Comparison of ENCODE assay signal across 8 cellular contexts in the genomic region with DNA sequence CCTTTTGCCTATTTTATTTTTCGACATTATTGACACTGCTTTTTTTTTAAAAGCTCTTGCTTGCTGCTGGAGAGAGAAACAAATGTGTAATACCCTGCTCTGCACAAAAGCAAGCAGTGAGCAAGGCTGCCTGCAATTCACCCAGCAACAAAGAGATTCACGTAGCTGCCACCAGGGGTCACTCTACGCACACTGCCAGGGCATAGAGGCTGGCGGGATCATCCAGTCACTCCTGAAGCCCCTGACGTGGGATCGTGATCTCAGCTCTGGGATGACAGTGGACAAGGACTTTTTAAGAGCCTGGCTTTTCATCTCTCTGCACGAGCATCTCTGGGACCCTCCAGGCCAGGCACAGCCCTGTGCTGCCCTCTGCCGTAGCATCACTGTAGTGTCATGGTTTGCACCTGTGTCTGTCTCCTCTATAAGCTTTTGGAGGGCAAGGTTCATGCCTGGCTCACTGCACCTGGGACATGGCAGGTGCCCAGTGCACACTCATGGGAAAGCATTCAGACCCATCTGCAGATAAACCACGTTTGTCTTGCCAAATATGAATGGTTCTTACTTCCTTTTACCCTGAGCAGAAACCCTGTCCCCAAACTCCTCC. TPM values are rescaled to one million over a fixed set of nuclear protein-coding genes. Genes with fewer than 3 reads are reported as not detected.
A peak's percentile ranks its signal among the peaks of the same experiment; 100 is the strongest.
DNase-seq lines count a peak whose midpoint lies in the region; ATAC-seq and TF ChIP-seq lines count a peak whose summit lies in the region.

No MANE protein-coding gene starts in this region.

- H3K27me3 ChIP-seq in colonic mucosa (no peaks in the 10 kb centered on the region), liver (ENCODE audit: control insufficient read depth in 4 of 4, insufficient read depth in 4 of 4, low read length in 3 of 4) (no peaks in the 10 kb centered on the region)

- H3K9ac ChIP-seq in colonic mucosa (ENCODE audit: low read depth in 2 of 2, low read length in 2 of 2): no peak overlapping the region
- H3K9ac ChIP-seq in liver (ENCODE audit: low read depth in 1 of 2, low read length in 2 of 2): no peak overlapping the region

- H3K36me3 ChIP-seq in colonic mucosa (no peaks in the 10 kb centered on the region), liver (ENCODE audit: control insufficient read depth in 4 of 4, insufficient read depth in 3 of 4, low read depth in 1 of 4, low read length in 3 of 4) (no peaks in the 10 kb centered on the region)

- peak; percentile 90 to 92 for TF ChIP-seq RAD21 in liver (IDR thresholded peaks at IDR 0.05)

- no peaks in the 10 kb centered on the region for H3K9me3 ChIP-seq in colonic mucosa
- no peaks in the 10 kb centered on the region for H3K9me3 ChIP-seq in liver (ENCODE audit: control insufficient read depth in 4 of 4, low read length in 3 of 4)

- no peak overlapping the region for H3K27ac Mint-ChIP-seq in WTC11

- ATAC-seq in HG02642 (IDR thresholded peaks at IDR 0.05; ENCODE audit: poor library complexity, unreplicated experiment): peak; percentile 68
- peak; percentile 86 for ATAC-seq in WTC11

- POLR2A ChIA-PET in WTC11 (lab: Charles Lee): no interaction called here

- TF ChIP-seq CTCF in WTC11 (IDR thresholded peaks at IDR 0.05): peak; percentile 94
- TF ChIP-seq CTCF in colonic mucosa (IDR thresholded peaks at IDR 0.05): peak; percentile 83
- TF ChIP-seq CTCF in liver (IDR thresholded peaks at IDR 0.05; ENCODE audit: low read depth, low read length, missing input control): peak; percentile 88

- H3K4me1 Mint-ChIP-seq in WTC11: no peaks in the 10 kb centered on the region

- DNase-seq in SIG-M5 treated with dmso at 0.1 percent for 504 hours (lab: John Stamatoyannopoulos, UW; ENCODE audit: unreplicated experiment): peak; percentile 28
- DNase-seq in SIG-M5 (lab: John Stamatoyannopoulos, UW): no peak
- peak; percentile 62 for DNase-seq in NCI-H187 treated with DMSO at 0.1 percent for 48 hours (lab: John Stamatoyannopoulos, UW)
- peak; percentile 76 for DNase-seq in WTC11 (ENCODE audit: low spot score)
- peak; percentile 40 for DNase-seq in colonic mucosa
- peak in 2 of 3 donors; percentile 12 to 15 for DNase-seq in stimulated activated CD4-positive, alpha-beta T cell treated with anti-CD3 and anti-CD28 coated beads, TNF-alpha, amount 100 ng/mL, for 48 hours (ENCODE audit: low read depth in 3 of 3)

- 3% methylated on average over 9 of the region's 9 CpGs for WGBS in liver

- H3K4me3 ChIP-seq in colonic mucosa: no peak overlapping the region
- no peak overlapping the region for H3K4me3 ChIP-seq in liver (ENCODE audit: low read depth in 1 of 3, low read length in 3 of 3)

- H3K4me1 ChIP-seq in colonic mucosa: no peaks in the 10 kb centered on the region
- H3K4me1 ChIP-seq in liver (ENCODE audit: control insufficient read depth in 4 of 4, insufficient read depth in 4 of 4, low read length in 3 of 4): no peaks in the 10 kb centered on the region

- intact Hi-C loops in colonic mucosa (cut with DNase I): no loop called here

- no peaks in the 10 kb centered on the region for H3K9me3 Mint-ChIP-seq in WTC11

- H3K27me3 Mint-ChIP-seq in WTC11 (ENCODE audit: low read depth): no peaks in the 10 kb centered on the region

- CTCF ChIA-PET in WTC11 (lab: Charles Lee): interaction anchor here (0.6 to 4.9 kb wide), 75 partner anchors 8 to 1104 kb away, joined by 3 to 84 read pairs (median 4); partner anchors contain the start of genes C4orf50, CRMP1, JAKMIP1 and WFS1

- no peaks in the 10 kb centered on the region for H3K36me3 Mint-ChIP-seq in WTC11

- H3K27ac ChIP-seq in colonic mucosa (no peak overlapping the region), liver (ENCODE audit: low read depth in 1 of 2, low read length in 2 of 2) (no peak overlapping the region)

- H3K4me3 Mint-ChIP-seq in WTC11: no peak overlapping the region

TF ChIP-seq in WTC11, 78 proteins besides CTCF, POLR2A, EP300 and RAD21 (continues in another document):
- TF ChIP-seq, protein P1, sequence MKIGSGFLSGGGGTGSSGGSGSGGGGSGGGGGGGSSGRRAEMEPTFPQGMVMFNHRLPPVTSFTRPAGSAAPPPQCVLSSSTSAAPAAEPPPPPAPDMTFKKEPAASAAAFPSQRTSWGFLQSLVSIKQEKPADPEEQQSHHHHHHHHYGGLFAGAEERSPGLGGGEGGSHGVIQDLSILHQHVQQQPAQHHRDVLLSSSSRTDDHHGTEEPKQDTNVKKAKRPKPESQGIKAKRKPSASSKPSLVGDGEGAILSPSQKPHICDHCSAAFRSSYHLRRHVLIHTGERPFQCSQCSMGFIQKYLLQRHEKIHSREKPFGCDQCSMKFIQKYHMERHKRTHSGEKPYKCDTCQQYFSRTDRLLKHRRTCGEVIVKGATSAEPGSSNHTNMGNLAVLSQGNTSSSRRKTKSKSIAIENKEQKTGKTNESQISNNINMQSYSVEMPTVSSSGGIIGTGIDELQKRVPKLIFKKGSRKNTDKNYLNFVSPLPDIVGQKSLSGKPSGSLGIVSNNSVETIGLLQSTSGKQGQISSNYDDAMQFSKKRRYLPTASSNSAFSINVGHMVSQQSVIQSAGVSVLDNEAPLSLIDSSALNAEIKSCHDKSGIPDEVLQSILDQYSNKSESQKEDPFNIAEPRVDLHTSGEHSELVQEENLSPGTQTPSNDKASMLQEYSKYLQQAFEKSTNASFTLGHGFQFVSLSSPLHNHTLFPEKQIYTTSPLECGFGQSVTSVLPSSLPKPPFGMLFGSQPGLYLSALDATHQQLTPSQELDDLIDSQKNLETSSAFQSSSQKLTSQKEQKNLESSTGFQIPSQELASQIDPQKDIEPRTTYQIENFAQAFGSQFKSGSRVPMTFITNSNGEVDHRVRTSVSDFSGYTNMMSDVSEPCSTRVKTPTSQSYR (CRISPR knock-in tag; IDR thresholded peaks at IDR 0.05): no peak

TF ChIP-seq in liver, 16 proteins besides CTCF, POLR2A, EP300 and RAD21:
- peak in 1 of 2 donors; percentile 18 for TF ChIP-seq HNF4A (conservative IDR thresholded peaks at IDR 0.05)
- TF ChIP-seq, protein P2, sequence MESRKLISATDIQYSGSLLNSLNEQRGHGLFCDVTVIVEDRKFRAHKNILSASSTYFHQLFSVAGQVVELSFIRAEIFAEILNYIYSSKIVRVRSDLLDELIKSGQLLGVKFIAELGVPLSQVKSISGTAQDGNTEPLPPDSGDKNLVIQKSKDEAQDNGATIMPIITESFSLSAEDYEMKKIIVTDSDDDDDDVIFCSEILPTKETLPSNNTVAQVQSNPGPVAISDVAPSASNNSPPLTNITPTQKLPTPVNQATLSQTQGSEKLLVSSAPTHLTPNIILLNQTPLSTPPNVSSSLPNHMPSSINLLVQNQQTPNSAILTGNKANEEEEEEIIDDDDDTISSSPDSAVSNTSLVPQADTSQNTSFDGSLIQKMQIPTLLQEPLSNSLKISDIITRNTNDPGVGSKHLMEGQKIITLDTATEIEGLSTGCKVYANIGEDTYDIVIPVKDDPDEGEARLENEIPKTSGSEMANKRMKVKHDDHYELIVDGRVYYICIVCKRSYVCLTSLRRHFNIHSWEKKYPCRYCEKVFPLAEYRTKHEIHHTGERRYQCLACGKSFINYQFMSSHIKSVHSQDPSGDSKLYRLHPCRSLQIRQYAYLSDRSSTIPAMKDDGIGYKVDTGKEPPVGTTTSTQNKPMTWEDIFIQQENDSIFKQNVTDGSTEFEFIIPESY (IDR thresholded peaks at IDR 0.05): no peak

RNA-seq across cellular contexts. Expression of gene C4orf50, which starts 19.8 kb away (rescaled TPM):
- total RNA-seq in WTC11 (2021) (0.17 to 0.32 TPM (median 0.30 TPM) in 3 replicates), colonic mucosa (under 1 TPM in 1 of 2 donors, not detected in 1; 0.13 TPM), liver (under 1 TPM in 1 of 2 donors, not detected in 1; 0.17 TPM)
- under 1 TPM in 1 of 2 donors, not detected in 1; under 0.01 TPM for polyA plus RNA-seq in liver
